In genomic region chr1:110007045-110007444, GRCh38 we compare ENCODE assay signal across 1 cellular context.
TF ChIP-seq lines count a peak whose summit lies in the region.

No MANE protein-coding gene starts in this region.

TF ChIP-seq in SK-N-SH, 30 proteins besides CTCF, POLR2A, EP300 and RAD21 (continued from another document):
- TF ChIP-seq REST (IDR thresholded peaks at IDR 0.05; ENCODE audit: low read depth, low read length) (no peak), YY1 (IDR thresholded peaks at IDR 0.05; ENCODE audit: low read depth) (no peak), SIN3A (IDR thresholded peaks at IDR 0.05; ENCODE audit: borderline replicate concordance, low read depth, low read length) (no peak), SMC3 (IDR thresholded peaks at IDR 0.05; ENCODE audit: low read depth, low read length) (no peak), GATA2 (CRISPR knock-in tag; IDR thresholded peaks at IDR 0.05) (no peak), RXRA (IDR thresholded peaks at IDR 0.05; ENCODE audit: borderline replicate concordance, low read depth) (no peak), TAF1 (IDR thresholded peaks at IDR 0.05; ENCODE audit: borderline replicate concordance, low read depth, low read length) (no peak), RFX5 (IDR thresholded peaks at IDR 0.05; ENCODE audit: low read length) (no peak), FOXJ3 (CRISPR knock-in tag; IDR thresholded peaks at IDR 0.05) (no peak), GABPA (IDR thresholded peaks at IDR 0.05; ENCODE audit: low read depth) (no peak), TEAD4 (IDR thresholded peaks at IDR 0.05; ENCODE audit: borderline replicate concordance, insufficient read depth) (no peak), MEF2A (IDR thresholded peaks at IDR 0.05; ENCODE audit: borderline replicate concordance, low read depth) (no peak), NRF1 (IDR thresholded peaks at IDR 0.05; ENCODE audit: low read depth, low read length) (no peak)
